Comparison of ENCODE assay signal across 8 cellular contexts in the genomic region with DNA sequence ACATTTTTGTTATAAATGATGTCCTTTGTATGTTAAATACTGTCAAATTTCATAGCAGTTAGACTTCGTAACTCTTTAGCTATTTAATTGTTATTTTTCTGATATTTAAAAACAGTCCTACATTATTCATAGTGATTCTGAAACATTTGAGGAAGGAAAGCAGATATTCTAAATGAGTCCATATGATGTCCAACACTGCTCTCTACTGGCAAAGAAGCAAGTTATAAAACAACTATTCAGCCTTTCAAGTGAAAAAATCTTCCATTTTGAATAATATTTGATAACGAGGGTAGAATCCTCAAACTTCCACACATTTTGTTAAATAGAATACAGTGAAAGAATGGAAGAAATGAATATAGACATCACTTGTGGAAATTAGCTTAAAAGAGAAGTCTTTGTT.
DNase-seq lines count a peak whose midpoint lies in the region; ATAC-seq, FAIRE-seq and TF ChIP-seq lines count a peak whose summit lies in the region.

No MANE protein-coding gene starts in this region.

- 0% methylated on average over 2 of the region's 2 CpGs for WGBS in GM12878 (ENCODE audit: insufficient coverage, insufficient replicate concordance, low lambda C conversion rate, missing lambda C conversion rate)
- WGBS in lung, 2 donors: 19 to 22% methylated on average over 2 of the region's 2 CpGs

- TF ChIP-seq RAD21 in GM12878 (IDR thresholded peaks at IDR 0.05; ENCODE audit: insufficient read depth, low read depth, low read length): peak; percentile 67

- H2AFZ ChIP-seq in GM12878 (ENCODE audit: control insufficient read depth, low read depth, low read length): no peak overlapping the region

- H3K79me2 ChIP-seq in GM12878 (ENCODE audit: control insufficient read depth, insufficient read depth, low read length): no peaks in the 10 kb centered on the region

- in situ Hi-C loops in GM12878 (cut with MboI): no loop called here

- H4K20me1 ChIP-seq in GM12878 (ENCODE audit: control insufficient read depth, insufficient read depth): no peaks in the 10 kb centered on the region

- SMC1A ChIA-PET in GM12878 (lab: Charles Lee; ENCODE audit: uncharacterized antibody, unreplicated experiment): interaction anchor here (0.8 to 1.3 kb wide), 5 partner anchors 17 to 931 kb away, joined by 3 to 5 read pairs (median 3); no protein-coding TSS in a partner anchor

- no peak for TF ChIP-seq EP300 in GM12878 (IDR thresholded peaks at IDR 0.05; ENCODE audit: borderline replicate concordance in 1 of 2, control insufficient read depth in 1 of 2, low read depth in 2 of 2, low read length in 2 of 2)

- peak; percentile 74 for DNase-seq in EH (ENCODE audit: low read depth)
- DNase-seq in HFF-Myc (ENCODE audit: extremely low read depth, low read depth): peak; percentile 32
- DNase-seq in NCI-H2171 (lab: John Stamatoyannopoulos, UW): peak; percentile 7
- DNase-seq in GM12878 (ENCODE audit: low read depth, low spot score): no peak
- DNase-seq in lung (ENCODE audit: low spot score): no peak
- no peak for DNase-seq in epidermal melanocyte (ENCODE audit: insufficient read length, low spot score)
- no peak for DNase-seq in activated gamma-delta T cell (lab: John Stamatoyannopoulos, UW)
- no peak for DNase-seq in COLO668 (lab: John Stamatoyannopoulos, UW; ENCODE audit: unreplicated experiment)

- ATAC-seq in GM12878 (peak; percentile 64), lung (ENCODE audit: insufficient read depth, low FRiP score) (no peak)

- H3K9ac ChIP-seq in GM12878 (ENCODE audit: control insufficient read depth, insufficient read depth, low read length): no peak overlapping the region

- POLR2A ChIA-PET in GM12878 (lab: Charles Lee): no interaction called here

- RAD21 ChIA-PET in GM12878 (lab: Charles Lee; ENCODE audit: unreplicated experiment): interaction anchor here (1.7 kb wide), 1 partner anchor 1012 kb away, joined by 5 read pairs; no protein-coding TSS in a partner anchor

- H3K27me3 ChIP-seq in GM12878 (replicated peaks in 1 of 2; ENCODE audit: control insufficient read depth in 2 of 2, insufficient read depth in 2 of 2, low read length in 1 of 2): no peaks in the 10 kb centered on the region
- H3K27me3 ChIP-seq in lung (ENCODE audit: control insufficient read depth, insufficient read depth): no peaks in the 10 kb centered on the region

- CTCF ChIA-PET in GM12878 (lab: Yijun Ruan, JAX): interaction anchor here (0.6 to 2.6 kb wide), 8 partner anchors 10 to 1013 kb away, joined by 3 to 14 read pairs (median 4); no protein-coding TSS in a partner anchor

- H3K9me3 ChIP-seq in GM12878 (replicated peaks; ENCODE audit: control insufficient read depth, insufficient read depth, low read length): no peaks in the 10 kb centered on the region
- H3K9me3 ChIP-seq in lung (ENCODE audit: control insufficient read depth in 2 of 2, insufficient read depth in 1 of 2, low read length in 1 of 2): no peaks in the 10 kb centered on the region

- TF ChIP-seq CTCF in HFF-Myc (IDR thresholded peaks at IDR 0.05; ENCODE audit: low read depth, low read length, missing control alignments) (peak; percentile 36), GM12878 (IDR thresholded peaks at IDR 0.05 in 2 of 3, conservative IDR thresholded peaks at IDR 0.05 in 1 of 3; ENCODE audit: control insufficient read depth in 2 of 3, extremely low read depth in 1 of 3, insufficient read depth in 1 of 3, low read depth in 3 of 3, low read length in 3 of 3) (peak; percentile 17 to 58 (median 24); a peak in 4 of 6 replicates), lung (IDR thresholded peaks at IDR 0.05; ENCODE audit: control extremely low read depth, extremely low read depth) (peak; percentile 21)

- H3K4me3 ChIP-seq in HFF-Myc (replicated peaks; ENCODE audit: low read depth, low read length): no peak overlapping the region
- no peak overlapping the region for H3K4me3 ChIP-seq in GM12878
- H3K4me3 ChIP-seq in lung: no peak overlapping the region

- BruUV-seq in GM12878 (replicated peaks; lab: Mats Ljungman, UMichigan): no TSS peak

- no peak for TF ChIP-seq POLR2A in GM12878 (IDR thresholded peaks at IDR 0.05; ENCODE audit: low read depth, low read length)

- H3K36me3 ChIP-seq in GM12878 (ENCODE audit: control insufficient read depth in 2 of 2, insufficient read depth in 2 of 2, low read length in 1 of 2) (no peaks in the 10 kb centered on the region), lung (ENCODE audit: control insufficient read depth in 2 of 2, insufficient read depth in 2 of 2, low read length in 2 of 2) (no peaks in the 10 kb centered on the region)

- H3K27ac ChIP-seq in GM12878 (ENCODE audit: control insufficient read depth, insufficient read depth) (no peak overlapping the region), lung (ENCODE audit: low read depth in 1 of 2, low read length in 1 of 2) (no peak overlapping the region)

- intact Hi-C loops in GM12878 (cut with micrococcal nuclease; ENCODE audit: unreplicated experiment): loop anchor here (2.0 to 5.0 kb wide), 3 partner anchors 932 to 1650 kb away; no protein-coding TSS in a partner anchor

- H3K4me1 ChIP-seq in GM12878 (ENCODE audit: control insufficient read depth, insufficient read depth, low read length): no peaks in the 10 kb centered on the region
- H3K4me1 ChIP-seq in lung (ENCODE audit: control insufficient read depth in 2 of 2, insufficient read depth in 2 of 2, low read length in 2 of 2): no peaks in the 10 kb centered on the region

- H3K4me2 ChIP-seq in GM12878 (ENCODE audit: control insufficient read depth, insufficient read depth): no peak overlapping the region

- FAIRE-seq in GM12878 (lab: Jason Lieb, UNC): no peak

TF ChIP-seq in GM12878, 131 proteins besides CTCF, POLR2A, EP300 and RAD21:
- TF ChIP-seq SMC3 (IDR thresholded peaks at IDR 0.05; ENCODE audit: borderline replicate concordance, low read length) (peak; percentile 36; the same call in 1 of the 2 replicates), ZBED1 (IDR thresholded peaks at IDR 0.05; ENCODE audit: borderline replicate concordance) (no peak)

Comparison
In these comparisons a context has a peak if more than half of its experiments do, and no peak if none do; other contexts are left out.
1. DNase-seq: peak in EH (single experiment), HFF-Myc (single experiment) and NCI-H2171 (single experiment); none in GM12878 (single experiment), lung (single experiment), epidermal melanocyte (single experiment), activated gamma-delta T cell (single experiment) and COLO668 (single experiment).
2. Peak in every context shown above with its lines, with median percentiles within 50 percentile points of each other: CTCF ChIP-seq.